Comparison of ENCODE assay signal across 35 cellular contexts in genomic region chr6:115720900-115721299, GRCh38.
"Had no signal": no experiment of that assay in that cellular context is flagged by ENCODE, and none has a peak within 500 bp of the region (broad histone marks: within the 10 kb centered on the region; RNA-seq: fewer than 3 reads in every experiment).

No MANE protein-coding gene starts in this region.

- H3K9me3 ChIP-seq: adrenal gland, body of pancreas, breast epithelium had no signal

- H3K4me1 ChIP-seq: adrenal gland, ascending aorta, body of pancreas, breast epithelium had no signal

- H3K27ac ChIP-seq: adrenal gland, ascending aorta, body of pancreas, brain microvascular endothelial cell, breast epithelium, cardiac muscle cell had no signal

- DNase-seq: activated effector memory CD4-positive, alpha-beta T cell treated with anti-CD3 and anti-CD28 coated beads, Interleukin-2, amount 50 U/mL, for 16 hours; activated effector memory CD4-positive, alpha-beta T cell treated with Interleukin-2 at 50 U/mL for 16 hours; activated gamma-delta T cell; activated gamma-delta T cell treated with Interleukin-2 at 50 U/mL for 16 hours; activated naive CD4-positive, alpha-beta T cell; activated naive CD4-positive, alpha-beta T cell treated with anti-CD3 and anti-CD28 coated beads for 36 hours; activated naive CD4-positive, alpha-beta T cell treated with anti-CD3 and anti-CD28 coated beads, Interleukin-2, amount 10 ng/mL, durations not matched to agents 7 days and 5 days; activated naive CD4-positive, alpha-beta T cell treated with anti-CD3 and anti-CD28 coated beads, Interleukin-2, amount 50 U/mL, for 16 hours; activated naive CD4-positive, alpha-beta T cell treated with Interleukin-2 at 50 U/mL for 16 hours; activated naive CD8-positive, alpha-beta T cell treated with anti-CD3 and anti-CD28 coated beads for 36 hours; activated naive CD8-positive, alpha-beta T cell treated with anti-CD3 and anti-CD28 coated beads, Interleukin-2, amount 10 ng/mL, durations not matched to agents 7 days and 5 days; activated naive CD8-positive, alpha-beta T cell treated with anti-CD3 and anti-CD28 coated beads, Interleukin-2, amount 50 U/mL, for 24 hours; activated T-cell treated with anti-CD3 and anti-CD28 coated beads for 4 hours; activated T-cell treated with anti-CD3 and anti-CD28 coated beads, Interleukin-2, amount 50 U/mL, for 1 hour; activated T-cell treated with anti-CD3 and anti-CD28 coated beads, Interleukin-2, amount 50 U/mL, for 24 hours; activated T-cell treated with anti-CD3 and anti-CD28 coated beads, Interleukin-2, amount 50 U/mL, for 4 hours; activated T-cell treated with anti-CD3 and anti-CD28 coated beads, Interleukin-2, amount 50 U/mL, for 48 hours; activated T-cell treated with anti-CD3 and anti-CD28 coated beads, Interleukin-2, amount 50 U/mL, for 72 hours; adrenal gland; amniotic stem cell; amygdala; anterior cingulate cortex; aorta; body of pancreas; brain microvascular endothelial cell; caudate nucleus; central memory CD4-positive, alpha-beta T cell; cerebellar nuclear complex had no signal

- H3K27me3 ChIP-seq: adrenal gland, ascending aorta, body of pancreas, brain microvascular endothelial cell, breast epithelium, cardiac muscle cell had no signal

- FAIRE-seq: astrocyte, bronchial epithelial cell had no signal

- H3K36me3 ChIP-seq: adrenal gland, ascending aorta, brain microvascular endothelial cell, breast epithelium, cardiac muscle cell had no signal

- ATAC-seq: activated naive CD4-positive, alpha-beta T cell treated with anti-CD3 and anti-CD28 coated beads, Interleukin-2, amount 50 U/mL, for 72 hours; activated naive CD8-positive, alpha-beta T cell treated with anti-CD3 and anti-CD28 coated beads, Interleukin-2, amount 50 U/mL, for 24 hours; activated T-cell treated with anti-CD3 and anti-CD28 coated beads, Interleukin-2, amount 50 U/mL, for 4 hours; activated T-cell treated with anti-CD3 and anti-CD28 coated beads, Interleukin-2, amount 50 U/mL, for 72 hours; activated T-helper 17 cell treated with anti-CD3 and anti-CD28 coated beads, Interleukin-2, amount 50 U/mL, for 72 hours; body of pancreas had no signal

- H3K4me3 ChIP-seq: adrenal gland, ascending aorta, body of pancreas, breast epithelium, cardiac muscle cell had no signal
